Comparison of ENCODE assay signal across 8 cellular contexts in genomic region chr12:49288412-49288853, GRCh38. TPM values are rescaled to one million over a fixed set of nuclear protein-coding genes. Genes with fewer than 3 reads are reported as not detected.
A peak's percentile ranks its signal among the peaks of the same experiment; 100 is the strongest.
DNase-seq lines count a peak whose midpoint lies in the region; ATAC-seq and TF ChIP-seq lines count a peak whose summit lies in the region.

No MANE protein-coding gene starts in this region.

- H3K9me3 ChIP-seq in BE2C (no peaks in the 10 kb centered on the region), RWPE2 (ENCODE audit: severe bottlenecking) (no peaks in the 10 kb centered on the region)

- ATAC-seq in RWPE2 (ENCODE audit: low read depth) (peak; percentile 41; the same call in 2 of the 3 replicates), HG02588 (IDR thresholded peaks at IDR 0.05; ENCODE audit: unreplicated experiment) (no peak)

- H3K4me3 Mint-ChIP-seq in activated naive CD4-positive, alpha-beta T cell treated with anti-CD3 and anti-CD28 coated beads for 36 hours, result no peak overlapping the region

- no peaks in the 10 kb centered on the region for H3K9me3 Mint-ChIP-seq in activated naive CD4-positive, alpha-beta T cell treated with anti-CD3 and anti-CD28 coated beads for 36 hours

- no peak overlapping the region for H3K27ac ChIP-seq in RWPE2 (ENCODE audit: poor library complexity, severe bottlenecking)

- no peaks in the 10 kb centered on the region for H3K36me3 Mint-ChIP-seq in activated naive CD4-positive, alpha-beta T cell treated with anti-CD3 and anti-CD28 coated beads for 36 hours (ENCODE audit: low read depth)

- CTCF ChIA-PET in activated naive CD4-positive, alpha-beta T cell treated with anti-CD3 and anti-CD28 coated beads for 36 hours (lab: Charles Lee), result interaction anchor here (0.7 to 14.1 kb wide), 30 partner anchors 9 to 360 kb away, joined by 3 to 153 read pairs (median 6); partner anchors contain the start of genes C1QL4, DNAJC22, SPATS2 and TROAP

- peaks cover 17% of the 10 kb centered on the region for H3K27me3 Mint-ChIP-seq in activated naive CD4-positive, alpha-beta T cell treated with anti-CD3 and anti-CD28 coated beads for 36 hours (ENCODE audit: low read depth)

- H3K4me3 ChIP-seq in BE2C (ENCODE audit: low read depth, low read length) (no peak overlapping the region), RWPE2 (ENCODE audit: severe bottlenecking) (no peak overlapping the region)

- no peak overlapping the region for H3K27ac Mint-ChIP-seq in activated naive CD4-positive, alpha-beta T cell treated with anti-CD3 and anti-CD28 coated beads for 36 hours

- H3K27me3 ChIP-seq in BE2C (no peaks in the 10 kb centered on the region), RWPE2 (ENCODE audit: insufficient read depth, poor library complexity, severe bottlenecking) (no peaks in the 10 kb centered on the region)

- TF ChIP-seq CTCF in BE2C (IDR thresholded peaks at IDR 0.05; ENCODE audit: low read depth, low read length), result peak; percentile 91
- TF ChIP-seq CTCF in GM20000 (IDR thresholded peaks at IDR 0.05; ENCODE audit: extremely low read depth, missing control alignments), result peak; percentile 82
- TF ChIP-seq CTCF in RWPE2 (IDR thresholded peaks at IDR 0.05; ENCODE audit: poor library complexity, severe bottlenecking), result peak; percentile 90

- H3K36me3 ChIP-seq in BE2C (no peaks in the 10 kb centered on the region), RWPE2 (ENCODE audit: low read depth) (no peaks in the 10 kb centered on the region)

- H3K4me1 Mint-ChIP-seq in activated naive CD4-positive, alpha-beta T cell treated with anti-CD3 and anti-CD28 coated beads for 36 hours (ENCODE audit: low read depth), result no peaks in the 10 kb centered on the region

- DNase-seq in BE2C (peak; percentile 60), GM20000 (ENCODE audit: low spot score) (peak; percentile 88), RWPE2 (ENCODE audit: low spot score) (no peak), germinal center (ENCODE audit: low spot score) (peak; percentile 77), renal cortical epithelial cell (ENCODE audit: low read depth) (peak; percentile 40), middle frontal gyrus (ENCODE audit: extremely low spot score, low spot score) (no peak)
- DNase-seq in activated naive CD4-positive, alpha-beta T cell treated with anti-CD3 and anti-CD28 coated beads for 36 hours, result peak; percentile 82

- intact Hi-C loops in activated naive CD4-positive, alpha-beta T cell treated with anti-CD3 and anti-CD28 coated beads for 36 hours (cut with micrococcal nuclease), result loop anchor here (1.0 kb wide), 4 partner anchors 49 to 226 kb away; partner anchors contain the start of gene C1QL4

- H3K4me1 ChIP-seq in BE2C, result peaks cover 5% of the 10 kb centered on the region
- H3K4me1 ChIP-seq in RWPE2 (ENCODE audit: insufficient read depth, poor library complexity, severe bottlenecking), result peaks cover 7% of the 10 kb centered on the region

RNA-seq across cellular contexts. Expression of gene PRPH, which starts 6.5 kb away (rescaled TPM):
- 1,275 TPM for polyA plus RNA-seq in BE2C (2012; ENCODE audit: insufficient read depth, insufficient read length, low read depth)
- not detected for total RNA-seq in activated naive CD4-positive, alpha-beta T cell treated with anti-CD3 and anti-CD28 coated beads for 36 hours
- total RNA-seq in renal cortical epithelial cell, result not detected in 2 replicates

RNA-seq across cellular contexts. Expression of gene TUBA1C, which starts 23.6 kb away (rescaled TPM):
- polyA plus RNA-seq in BE2C (2012; ENCODE audit: insufficient read depth, insufficient read length, low read depth), result 10.0 TPM
- total RNA-seq in activated naive CD4-positive, alpha-beta T cell treated with anti-CD3 and anti-CD28 coated beads for 36 hours, result 100 to 1,000 TPM; 214 to 227 TPM
- 212 and 831 TPM in 2 replicates for total RNA-seq in renal cortical epithelial cell

RNA-seq across cellular contexts. Expression of gene TROAP, which starts 34.6 kb away (rescaled TPM):
- polyA plus RNA-seq in BE2C (2012; ENCODE audit: insufficient read depth, insufficient read length, low read depth), result 24.6 TPM
- 10 to 100 TPM; 67.4 to 68.8 TPM for total RNA-seq in activated naive CD4-positive, alpha-beta T cell treated with anti-CD3 and anti-CD28 coated beads for 36 hours
- 0.60 and 6.6 TPM in 2 replicates for total RNA-seq in renal cortical epithelial cell

RNA-seq across cellular contexts. Expression of gene C1QL4, which starts 48.6 kb away (rescaled TPM):
- polyA plus RNA-seq in BE2C (2012; ENCODE audit: insufficient read depth, insufficient read length, low read depth), result 4.9 TPM
- total RNA-seq in activated naive CD4-positive, alpha-beta T cell treated with anti-CD3 and anti-CD28 coated beads for 36 hours, result not detected
- 0.52 and 0.99 TPM in 2 replicates for total RNA-seq in renal cortical epithelial cell

RNA-seq across cellular contexts. Expression of gene DNAJC22, which starts 58.3 kb away (rescaled TPM):
- polyA plus RNA-seq in BE2C (2012; ENCODE audit: insufficient read depth, insufficient read length, low read depth), result 1.3 TPM
- total RNA-seq in activated naive CD4-positive, alpha-beta T cell treated with anti-CD3 and anti-CD28 coated beads for 36 hours, result not detected
- total RNA-seq in renal cortical epithelial cell, result 3.1 and 18.8 TPM in 2 replicates

Comparison
In these comparisons a context has a peak if more than half of its experiments do, and no peak if none do; other contexts are left out.
1. DNase-seq: peak in BE2C (single experiment), GM20000 (single experiment), activated naive CD4-positive, alpha-beta T cell treated with anti-CD3 and anti-CD28 coated beads for 36 hours (single experiment), germinal center (single experiment) and renal cortical epithelial cell (single experiment); none in RWPE2 (single experiment) and middle frontal gyrus (single experiment).
2. Peak in every context shown above with its lines, with median percentiles within 50 percentile points of each other: CTCF ChIP-seq.